8 cellular contexts compared by ENCODE assay signal in genomic region chr19:28878862-28879566, GRCh38.
A peak's percentile ranks its signal among the peaks of the same experiment; 100 is the strongest.
DNase-seq lines count a peak whose midpoint lies in the region; FAIRE-seq and TF ChIP-seq lines count a peak whose summit lies in the region.

No MANE protein-coding gene starts in this region.

- H3K36me3 ChIP-seq in liver (ENCODE audit: control insufficient read depth in 4 of 4, insufficient read depth in 3 of 4, low read depth in 1 of 4, low read length in 3 of 4), result no peaks in the 10 kb centered on the region

- DNase-seq in AG09309 (ENCODE audit: low read depth) (peak; percentile 41), GM19239 (ENCODE audit: insufficient read length, low spot score) (peak; percentile 22), NCI-H226 (peak; percentile 26), choroid plexus epithelial cell (ENCODE audit: low read depth) (peak; percentile 82), H4 (ENCODE audit: low spot score) (no peak)
- peak; percentile 24 to 49 for DNase-seq in activated CD4-positive, alpha-beta T cell treated with anti-CD3 and anti-CD28 coated beads for 24 hours (ENCODE audit: low read depth in 2 of 2)
- peak; percentile 32 to 46 (median 43) for DNase-seq in stimulated activated CD4-positive, alpha-beta T cell treated with anti-CD3 and anti-CD28 coated beads, TNF-alpha, amount 100 ng/mL, for 48 hours (ENCODE audit: low read depth in 3 of 3)

- peaks cover 0 to 2% (median 0%) of the 10 kb centered on the region in 4 donors for H3K27me3 ChIP-seq in liver (ENCODE audit: control insufficient read depth in 4 of 4, insufficient read depth in 4 of 4, low read length in 3 of 4)

- H3K4me3 ChIP-seq in AG09309 (ENCODE audit: control insufficient read depth, low read depth, low read length), result no peak overlapping the region
- H3K4me3 ChIP-seq in choroid plexus epithelial cell (ENCODE audit: low read depth, low read length), result no peak overlapping the region
- H3K4me3 ChIP-seq in liver (ENCODE audit: low read depth in 1 of 3, low read length in 3 of 3), result no peak overlapping the region

- no peak overlapping the region for H3K9ac ChIP-seq in liver (ENCODE audit: low read depth in 1 of 2, low read length in 2 of 2)

- no peaks in the 10 kb centered on the region for H3K4me1 ChIP-seq in liver (ENCODE audit: control insufficient read depth in 4 of 4, insufficient read depth in 4 of 4, low read length in 3 of 4)

- no peak overlapping the region for H3K27ac ChIP-seq in liver (ENCODE audit: low read depth in 1 of 2, low read length in 2 of 2)

- 24% methylated on average over 11 of the region's 11 CpGs for WGBS in liver

- TF ChIP-seq RAD21 in liver (IDR thresholded peaks at IDR 0.05), result peak; percentile 84 to 86

- peak; percentile 55 for TF ChIP-seq CTCF in AG09309 (IDR thresholded peaks at IDR 0.05; ENCODE audit: control insufficient read depth, insufficient read depth, low read depth, low read length, missing control alignments)
- peak; percentile 68 for TF ChIP-seq CTCF in choroid plexus epithelial cell (conservative IDR thresholded peaks at IDR 0.05; ENCODE audit: low read depth, low read length)
- peak; percentile 69 for TF ChIP-seq CTCF in liver (IDR thresholded peaks at IDR 0.05; ENCODE audit: low read depth, low read length, missing input control)

- FAIRE-seq in GM19239 (lab: Jason Lieb, UNC), result no peak

- no peaks in the 10 kb centered on the region for H3K9me3 ChIP-seq in liver (ENCODE audit: control insufficient read depth in 4 of 4, low read length in 3 of 4)

TF ChIP-seq in liver, 16 proteins besides CTCF, POLR2A, EP300 and RAD21:
- TF ChIP-seq REST (IDR thresholded peaks at IDR 0.05), result no peak
- no peak for TF ChIP-seq TAF1 (conservative IDR thresholded peaks at IDR 0.05)
- TF ChIP-seq FOXA1 (IDR thresholded peaks at IDR 0.05), result no peak
- no peak for TF ChIP-seq SP1 (IDR thresholded peaks at IDR 0.05)
- no peak for TF ChIP-seq JUND (IDR thresholded peaks at IDR 0.05)
- no peak for TF ChIP-seq ZBTB33 (IDR thresholded peaks at IDR 0.05)
- TF ChIP-seq FOXA2 (IDR thresholded peaks at IDR 0.05), result no peak
- TF ChIP-seq MAX (IDR thresholded peaks at IDR 0.05), result no peak
- no peak for TF ChIP-seq ATF3 (IDR thresholded peaks at IDR 0.05)
- no peak for TF ChIP-seq HNF4A (conservative IDR thresholded peaks at IDR 0.05)
